In the genomic region with DNA sequence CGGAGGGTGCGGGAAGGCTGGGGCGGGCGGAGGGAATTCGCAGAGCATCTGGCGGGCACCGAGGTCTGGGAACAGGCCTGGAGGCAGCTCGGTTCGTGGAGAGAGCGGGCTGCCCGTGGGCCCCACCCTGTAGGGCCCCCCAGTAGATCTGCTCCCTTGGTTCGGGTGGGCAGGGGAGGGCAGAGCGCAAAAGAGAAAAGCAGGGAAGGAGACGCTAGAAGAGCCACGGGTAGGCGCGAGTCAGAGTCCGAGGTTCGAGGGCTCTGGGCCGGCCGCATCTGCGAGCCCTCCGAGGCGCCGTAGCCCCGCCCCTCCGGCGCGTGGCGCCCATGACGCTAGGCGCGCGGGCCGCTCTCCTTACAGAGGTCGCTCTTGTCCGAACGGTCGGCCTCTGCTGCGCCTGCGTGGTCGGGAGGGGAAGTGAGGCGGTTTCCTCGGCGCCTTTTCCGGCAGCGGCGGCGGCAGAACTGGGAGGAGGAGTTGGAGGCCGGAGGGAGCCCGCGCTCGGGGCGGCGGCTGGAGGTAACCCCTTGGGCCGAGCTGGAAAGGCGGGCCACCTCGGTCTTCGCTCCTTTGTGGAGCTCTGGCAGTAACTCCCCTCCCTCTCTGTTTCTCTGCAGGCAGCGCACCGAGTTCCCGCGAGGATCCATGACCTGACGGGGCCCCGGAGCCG, we compare ENCODE assay signal across 8 cellular contexts. TPM values are rescaled to one million over a fixed set of nuclear protein-coding genes. Genes with fewer than 3 reads are reported as not detected.
DNase-seq lines count a peak whose midpoint lies in the region; ATAC-seq, FAIRE-seq and TF ChIP-seq lines count a peak whose summit lies in the region.

A gene (plus strand): TSS at position 447 of the 673 bp plus-strand sequence. CDS start 655 bp downstream, outside the sequence.

- H3K27ac ChIP-seq in VCaP, result peak within 1 kb of the TSS; percentile 99
- H3K27ac ChIP-seq in breast epithelium, result peak within 1 kb of the TSS; percentile 99
- peak within 1 kb of the TSS; percentile 90 for H3K27ac ChIP-seq in iPS-20b (ENCODE audit: low read length)
- peak within 1 kb of the TSS; percentile 100 for H3K27ac ChIP-seq in small intestine (ENCODE audit: low read depth in 1 of 2, low read length in 1 of 2)

- no peaks in the 10 kb centered on the region for H3K27me3 ChIP-seq in breast epithelium
- H3K27me3 ChIP-seq in iPS-20b (ENCODE audit: insufficient read depth, low read length), result no peaks in the 10 kb centered on the region
- H3K27me3 ChIP-seq in small intestine (ENCODE audit: control insufficient read depth in 2 of 2, insufficient read depth in 2 of 2, low read length in 2 of 2), result no peaks in the 10 kb centered on the region

- H3K4me3 ChIP-seq in breast epithelium (peak within 1 kb of the TSS; percentile 90 to 98 (median 92)), iPS-20b (ENCODE audit: low read length) (peak within 1 kb of the TSS; percentile 91), small intestine (ENCODE audit: low read depth in 1 of 2, low read length in 2 of 2) (peak within 1 kb of the TSS; percentile 91 to 100)

- H3K9me3 ChIP-seq in breast epithelium (no peaks in the 10 kb centered on the region), iPS-20b (ENCODE audit: insufficient read depth, low read depth, low read length) (no peaks in the 10 kb centered on the region), small intestine (ENCODE audit: control insufficient read depth, low read depth) (no peaks in the 10 kb centered on the region)

- in situ Hi-C loops in ACHN (cut with HindIII; ENCODE audit: low pct_ligation_motif_present, low pct_unique_long_range_greater_than_20kb, low sequenced_read_pairs), result no loop called here

- ATAC-seq in GM18868 (IDR thresholded peaks at IDR 0.05; ENCODE audit: unreplicated experiment) (peak; percentile 87), HG03108 (IDR thresholded peaks at IDR 0.05; ENCODE audit: unreplicated experiment) (peak; percentile 81)

- whole genome bisulfite sequencing in small intestine, 3 donors, result 0 to 1% (median 1%) methylated on average over 44 to 66 of the region's 66 CpGs

- no peaks in the 10 kb centered on the region for H3K36me3 ChIP-seq in breast epithelium
- H3K36me3 ChIP-seq in iPS-20b (ENCODE audit: insufficient read depth, low read depth, low read length), result peaks cover 27% of the 10 kb centered on the region
- no peaks in the 10 kb centered on the region for H3K36me3 ChIP-seq in small intestine (ENCODE audit: control insufficient read depth in 2 of 2, insufficient read depth in 2 of 2, low read length in 2 of 2)

- TF ChIP-seq CTCF in VCaP (conservative IDR thresholded peaks at IDR 0.05) (no peak; the same call in 1 of the 2 replicates), breast epithelium (IDR thresholded peaks at IDR 0.05) (peak in 2 of 3 donors; percentile 8 to 14)

- H3K4me1 ChIP-seq in breast epithelium (peaks cover 0 to 18% of the 10 kb centered on the region in 2 donors), iPS-20b (ENCODE audit: insufficient read depth, low read length) (peaks cover 12% of the 10 kb centered on the region; the same call in 1 of the 2 replicates), small intestine (ENCODE audit: control insufficient read depth in 2 of 2, insufficient read depth in 1 of 2, low read depth in 1 of 2, low read length in 1 of 2) (no peaks in the 10 kb centered on the region)

- intact Hi-C loops in breast epithelium (cut with DNase I; ENCODE audit: low total_unique reads), result loop anchor here (10.0 kb wide), 1 partner anchor 112 kb away; no protein-coding TSS in a partner anchor

- no peak for FAIRE-seq in small intestine (lab: Jason Lieb, UNC)

- peak; percentile 80 for TF ChIP-seq POLR2A in breast epithelium (IDR thresholded peaks at IDR 0.05)

- H3K9ac ChIP-seq in iPS-20b (ENCODE audit: low read depth, low read length), result peak within 1 kb of the TSS; percentile 98

- DNase-seq in ACHN (peak; percentile 96), NCI-H2196 (lab: John Stamatoyannopoulos, UW; ENCODE audit: unreplicated experiment) (peak; percentile 99), breast epithelium (ENCODE audit: low spot score in 2 of 2) (peak; percentile 97 to 99), small intestine (peak; percentile 98)

RNA-seq across cellular contexts. Expression of the gene that starts here (rescaled TPM):
- total RNA-seq in breast epithelium, result 10 to 100 TPM; 39.2 to 63.8 (median 44.2) TPM
- 10 to 100 TPM; 51.9 to 65.4 (median 64.6) TPM for polyA plus RNA-seq in small intestine

Comparison
In these comparisons a context has a peak if more than half of its experiments do, and no peak if none do; other contexts are left out.
1. Peak in every context shown above with its lines: DNase-seq, ATAC-seq, H3K4me3 ChIP-seq and H3K27ac ChIP-seq.